In genomic region chr7:24508301-24508700, GRCh38 we compare ENCODE assay signal across 15 cellular contexts.
DNase-seq lines count a peak whose midpoint lies in the region; ATAC-seq and TF ChIP-seq lines count a peak whose summit lies in the region.
"Had no signal": no experiment of that assay in that cellular context is flagged by ENCODE, and none has a peak within 500 bp of the region (broad histone marks: within the 10 kb centered on the region; RNA-seq: fewer than 3 reads in every experiment).

No MANE protein-coding gene starts in this region.

- H2BK5ac ChIP-seq in trophoblast cell (ENCODE audit: low read depth, low read length, poor library complexity), result no peak overlapping the region

- peaks cover 3 to 8% of the 10 kb centered on the region in 2 experiments for H3K4me1 ChIP-seq in trophoblast cell (ENCODE audit: control insufficient read depth in 1 of 2, insufficient read depth in 2 of 2, low read length in 2 of 2)
- H3K4me1 ChIP-seq: BE2C had no signal

- no peaks in the 10 kb centered on the region for H3K79me2 ChIP-seq in trophoblast cell (ENCODE audit: control insufficient read depth, insufficient read depth, low read length, poor library complexity)

- H3K27me3 ChIP-seq in trophoblast cell (ENCODE audit: insufficient read depth, low read length) (no peaks in the 10 kb centered on the region), dorsolateral prefrontal cortex (peaks cover 0 to 3% (median 0%) of the 10 kb centered on the region in 45 donors)
- H3K27me3 ChIP-seq: BE2C had no signal

- no peak overlapping the region for H3K18ac ChIP-seq in trophoblast cell (ENCODE audit: low read length)

- no peaks in the 10 kb centered on the region for H3K79me1 ChIP-seq in trophoblast cell (ENCODE audit: low read length)

- no peak overlapping the region for H3K4me2 ChIP-seq in trophoblast cell (ENCODE audit: low read length)

- no peak overlapping the region for H2BK120ac ChIP-seq in trophoblast cell (ENCODE audit: insufficient read depth, low read length, poor library complexity)

- no peak overlapping the region for H3K4me3 Mint-ChIP-seq in activated CD4-positive, alpha-beta T cell treated with anti-CD3 and anti-CD28 coated beads, Interleukin-2, amount 10 ng/mL, durations not matched to agents 24 days and 14 days
- H3K4me3 Mint-ChIP-seq: CD4-positive, CD25-positive, alpha-beta regulatory T cell; CD8-positive, alpha-beta memory T cell had no signal

- no peak overlapping the region for H4K8ac ChIP-seq in trophoblast cell (ENCODE audit: low read depth, low read length)

- H3K4ac ChIP-seq in trophoblast cell (ENCODE audit: low read depth, low read length), result no peak overlapping the region

- H3K9me3 ChIP-seq in trophoblast cell (ENCODE audit: insufficient read depth, low read depth, low read length), result no peaks in the 10 kb centered on the region
- H3K9me3 ChIP-seq: BE2C had no signal

- no peaks in the 10 kb centered on the region for H3K9me3 Mint-ChIP-seq in activated CD4-positive, alpha-beta T cell treated with anti-CD3 and anti-CD28 coated beads, Interleukin-2, amount 10 ng/mL, durations not matched to agents 24 days and 14 days
- H3K9me3 Mint-ChIP-seq: CD8-positive, alpha-beta memory T cell had no signal

- TF ChIP-seq CTCF in dorsolateral prefrontal cortex (IDR thresholded peaks at IDR 0.05 in 54 of 56, conservative IDR thresholded peaks at IDR 0.05 in 2 of 56; ENCODE audit: low read depth in 1 of 56, partially characterized antibody in 56 of 56), result no peak

- H4K12ac ChIP-seq in trophoblast cell (ENCODE audit: low read depth, low read length), result no peak overlapping the region

- no peaks in the 10 kb centered on the region for H3K4me1 Mint-ChIP-seq in activated CD4-positive, alpha-beta T cell treated with anti-CD3 and anti-CD28 coated beads, Interleukin-2, amount 10 ng/mL, durations not matched to agents 24 days and 14 days
- H3K4me1 Mint-ChIP-seq: CD4-positive, CD25-positive, alpha-beta regulatory T cell; CD8-positive, alpha-beta memory T cell had no signal

- H2AFZ ChIP-seq in trophoblast cell (ENCODE audit: insufficient read depth, low read length, poor library complexity), result no peak overlapping the region
- H2AFZ ChIP-seq: GM23248 had no signal

- H2BK12ac ChIP-seq in trophoblast cell (ENCODE audit: low read length), result no peak overlapping the region

- H3K27ac ChIP-seq in trophoblast cell (ENCODE audit: low read depth, low read length), result no peak overlapping the region
- H3K27ac ChIP-seq in dorsolateral prefrontal cortex, result no peak overlapping the region
- H3K27ac ChIP-seq: GM23248 had no signal

- intact Hi-C loops in activated CD4-positive, alpha-beta T cell treated with anti-CD3 and anti-CD28 coated beads, Interleukin-2, amount 10 ng/mL, durations not matched to agents 24 days and 14 days (cut with micrococcal nuclease), result no loop called here
- intact Hi-C loops in dorsolateral prefrontal cortex (cut with DNase I), result no loop called here

- WGBS in trophoblast cell (ENCODE audit: extremely low coverage, insufficient coverage, insufficient read length), result no CpG with 5 or more reads among the region's 4 CpGs

- no peak overlapping the region for H3K27ac Mint-ChIP-seq in activated CD4-positive, alpha-beta T cell treated with anti-CD3 and anti-CD28 coated beads, Interleukin-2, amount 10 ng/mL, durations not matched to agents 24 days and 14 days
- H3K27ac Mint-ChIP-seq: CD4-positive, CD25-positive, alpha-beta regulatory T cell; CD8-positive, alpha-beta memory T cell had no signal

- no peak overlapping the region for H3K9ac ChIP-seq in trophoblast cell (ENCODE audit: low read length)
- H3K9ac ChIP-seq: GM23248 had no signal

- H3K27me3 Mint-ChIP-seq in activated CD4-positive, alpha-beta T cell treated with anti-CD3 and anti-CD28 coated beads, Interleukin-2, amount 10 ng/mL, durations not matched to agents 24 days and 14 days, result peaks cover 5% of the 10 kb centered on the region

- no peak overlapping the region for H3K23ac ChIP-seq in trophoblast cell (ENCODE audit: low read length)

- H3K4me3 ChIP-seq in trophoblast cell (ENCODE audit: low read depth, low read length) (no peak overlapping the region), dorsolateral prefrontal cortex (no peak overlapping the region)
- H3K4me3 ChIP-seq: GM23248 had no signal

- no peak for ATAC-seq in GM18502 (IDR thresholded peaks at IDR 0.05; ENCODE audit: poor library complexity, unreplicated experiment)

- no peaks in the 10 kb centered on the region for H3K36me3 ChIP-seq in trophoblast cell (ENCODE audit: control insufficient read depth in 1 of 2, insufficient read depth in 2 of 2, low read length in 2 of 2)
- H3K36me3 ChIP-seq: BE2C had no signal

- no peak overlapping the region for H4K91ac ChIP-seq in trophoblast cell (ENCODE audit: low read depth, low read length)

- H2AK5ac ChIP-seq in trophoblast cell (ENCODE audit: low read length), result no peak overlapping the region

- H3K14ac ChIP-seq in trophoblast cell (ENCODE audit: low read length), result no peak overlapping the region

- DNase-seq in activated CD4-positive, alpha-beta T cell treated with anti-CD3 and anti-CD28 coated beads, Interleukin-2, amount 10 ng/mL, durations not matched to agents 24 days and 14 days, result peak; percentile 3
- DNase-seq in activated CD4-positive, alpha-beta T cell treated with anti-CD3 and anti-CD28 coated beads, Interleukin-2, amount 50 U/mL, for 48 hours, result no peak
- DNase-seq in left kidney (ENCODE audit: low read depth, low spot score), result peak; percentile 15
- DNase-seq in trophoblast cell, result peak; percentile 5 to 81
- no peak for DNase-seq in dorsolateral prefrontal cortex
- DNase-seq: BE2C; C1 segment of cervical spinal cord; CD4-positive, CD25-positive, alpha-beta regulatory T cell; CD8-positive, alpha-beta memory T cell; COR-L47; DMS79 treated with DMSO at 0.1 percent for 48 hours; GF-D8; GM23248; HCEC 1CT had no signal

- no peaks in the 10 kb centered on the region for H3K36me3 Mint-ChIP-seq in activated CD4-positive, alpha-beta T cell treated with anti-CD3 and anti-CD28 coated beads, Interleukin-2, amount 10 ng/mL, durations not matched to agents 24 days and 14 days (ENCODE audit: low read depth)
- H3K36me3 Mint-ChIP-seq: CD4-positive, CD25-positive, alpha-beta regulatory T cell; CD8-positive, alpha-beta memory T cell had no signal

Comparison
In these comparisons a context has a peak if more than half of its experiments do, and no peak if none do; other contexts are left out.
1. DNase-seq: peak in activated CD4-positive, alpha-beta T cell treated with anti-CD3 and anti-CD28 coated beads, Interleukin-2, amount 10 ng/mL, durations not matched to agents 24 days and 14 days (single experiment), left kidney (single experiment) and trophoblast cell (2 of 2); none in activated CD4-positive, alpha-beta T cell treated with anti-CD3 and anti-CD28 coated beads, Interleukin-2, amount 50 U/mL, for 48 hours (0 of 2) and dorsolateral prefrontal cortex (0 of 10).